In genomic region chr19:51168571-51169282, GRCh38 we compare ENCODE assay signal across 1 cellular context.
TF ChIP-seq lines count a peak whose summit lies in the region.

No MANE protein-coding gene starts in this region.

TF ChIP-seq in K562, 482 proteins besides CTCF, POLR2A, EP300 and RAD21 (continued from another document):
- TF ChIP-seq MGA (IDR thresholded peaks at IDR 0.05) (no peak), ZNF197 (CRISPR knock-in tag; IDR thresholded peaks at IDR 0.05; ENCODE audit: low read depth) (no peak), JUND (IDR thresholded peaks at IDR 0.05; ENCODE audit: borderline replicate concordance, low read depth, low read length) (peak; percentile 76), JUND (tag; IDR thresholded peaks at IDR 0.05; ENCODE audit: borderline replicate concordance, low read depth, low read length) (peak; percentile 72; the same call in 2 of the 3 replicates), RBM25 (IDR thresholded peaks at IDR 0.05; ENCODE audit: low read depth, low read length, severe bottlenecking) (no peak), EZH2 (IDR thresholded peaks at IDR 0.05; ENCODE audit: borderline replicate concordance, low read depth, low read length) (no peak), POLR2H (tag; IDR thresholded peaks at IDR 0.05; ENCODE audit: low read depth) (no peak), MYBL2 (IDR thresholded peaks at IDR 0.05; ENCODE audit: low read depth) (no peak), MYBL2 (CRISPR knock-in tag; IDR thresholded peaks at IDR 0.05; ENCODE audit: borderline replicate concordance) (no peak), RBM22 (IDR thresholded peaks at IDR 0.05; ENCODE audit: low read depth, low read length, poor library complexity, severe bottlenecking) (no peak)
- TF ChIP-seq, protein P1, sequence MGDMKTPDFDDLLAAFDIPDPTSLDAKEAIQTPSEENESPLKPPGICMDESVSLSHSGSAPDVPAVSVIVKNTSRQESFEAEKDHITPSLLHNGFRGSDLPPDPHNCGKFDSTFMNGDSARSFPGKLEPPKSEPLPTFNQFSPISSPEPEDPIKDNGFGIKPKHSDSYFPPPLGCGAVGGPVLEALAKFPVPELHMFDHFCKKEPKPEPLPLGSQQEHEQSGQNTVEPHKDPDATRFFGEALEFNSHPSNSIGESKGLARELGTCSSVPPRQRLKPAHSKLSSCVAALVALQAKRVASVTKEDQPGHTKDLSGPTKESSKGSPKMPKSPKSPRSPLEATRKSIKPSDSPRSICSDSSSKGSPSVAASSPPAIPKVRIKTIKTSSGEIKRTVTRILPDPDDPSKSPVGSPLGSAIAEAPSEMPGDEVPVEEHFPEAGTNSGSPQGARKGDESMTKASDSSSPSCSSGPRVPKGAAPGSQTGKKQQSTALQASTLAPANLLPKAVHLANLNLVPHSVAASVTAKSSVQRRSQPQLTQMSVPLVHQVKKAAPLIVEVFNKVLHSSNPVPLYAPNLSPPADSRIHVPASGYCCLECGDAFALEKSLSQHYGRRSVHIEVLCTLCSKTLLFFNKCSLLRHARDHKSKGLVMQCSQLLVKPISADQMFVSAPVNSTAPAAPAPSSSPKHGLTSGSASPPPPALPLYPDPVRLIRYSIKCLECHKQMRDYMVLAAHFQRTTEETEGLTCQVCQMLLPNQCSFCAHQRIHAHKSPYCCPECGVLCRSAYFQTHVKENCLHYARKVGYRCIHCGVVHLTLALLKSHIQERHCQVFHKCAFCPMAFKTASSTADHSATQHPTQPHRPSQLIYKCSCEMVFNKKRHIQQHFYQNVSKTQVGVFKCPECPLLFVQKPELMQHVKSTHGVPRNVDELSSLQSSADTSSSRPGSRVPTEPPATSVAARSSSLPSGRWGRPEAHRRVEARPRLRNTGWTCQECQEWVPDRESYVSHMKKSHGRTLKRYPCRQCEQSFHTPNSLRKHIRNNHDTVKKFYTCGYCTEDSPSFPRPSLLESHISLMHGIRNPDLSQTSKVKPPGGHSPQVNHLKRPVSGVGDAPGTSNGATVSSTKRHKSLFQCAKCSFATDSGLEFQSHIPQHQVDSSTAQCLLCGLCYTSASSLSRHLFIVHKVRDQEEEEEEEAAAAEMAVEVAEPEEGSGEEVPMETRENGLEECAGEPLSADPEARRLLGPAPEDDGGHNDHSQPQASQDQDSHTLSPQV (IDR thresholded peaks at IDR 0.05), result no peak
